ENCODE assay signal across 8 cellular contexts in genomic region chr12:127125607-127126259, GRCh38.
A peak's percentile ranks its signal among the peaks of the same experiment; 100 is the strongest.
DNase-seq lines count a peak whose midpoint lies in the region; ATAC-seq, FAIRE-seq and TF ChIP-seq lines count a peak whose summit lies in the region.

No MANE protein-coding gene starts in this region.

- ATAC-seq in GM18858 (IDR thresholded peaks at IDR 0.05; ENCODE audit: unreplicated experiment): peak; percentile 78

- H3K27ac ChIP-seq in OCI-LY3 (ENCODE audit: low read length) (no peak overlapping the region), MM.1S (ENCODE audit: low read length) (no peak overlapping the region), ascending aorta (no peak overlapping the region)
- H3K27ac ChIP-seq in effector memory CD4-positive, alpha-beta T cell (ENCODE audit: insufficient read depth, low read length, poor library complexity, severe bottlenecking): no peak overlapping the region

- H3K9ac ChIP-seq in OCI-LY3 (ENCODE audit: low read length) (no peak overlapping the region), MM.1S (ENCODE audit: low read length) (no peak overlapping the region)

- H3K9me2 ChIP-seq in MM.1S (replicated peaks; ENCODE audit: insufficient read depth, low read length): no peaks in the 10 kb centered on the region

- no peaks in the 10 kb centered on the region for H3F3A ChIP-seq in MM.1S (ENCODE audit: insufficient read depth, low read length)

- intact Hi-C loops in ascending aorta (cut with DNase I): no loop called here

- H4K20me1 ChIP-seq in OCI-LY3 (ENCODE audit: insufficient read depth, low read length) (no peaks in the 10 kb centered on the region), MM.1S (ENCODE audit: insufficient read depth, low read length) (no peaks in the 10 kb centered on the region)

- H3K36me3 ChIP-seq in OCI-LY3 (replicated peaks; ENCODE audit: low read depth, low read length) (no peaks in the 10 kb centered on the region), MM.1S (replicated peaks; ENCODE audit: insufficient read depth, low read length) (no peaks in the 10 kb centered on the region), ascending aorta (no peaks in the 10 kb centered on the region)
- H3K36me3 ChIP-seq in effector memory CD4-positive, alpha-beta T cell (ENCODE audit: control insufficient read depth, insufficient read depth, low read length): no peaks in the 10 kb centered on the region

- H3K4me1 ChIP-seq in OCI-LY3 (ENCODE audit: low read length): peaks cover 8% of the 10 kb centered on the region
- no peaks in the 10 kb centered on the region for H3K4me1 ChIP-seq in MM.1S (ENCODE audit: low read length)
- H3K4me1 ChIP-seq in ascending aorta: no peaks in the 10 kb centered on the region
- H3K4me1 ChIP-seq in effector memory CD4-positive, alpha-beta T cell (ENCODE audit: control insufficient read depth, insufficient read depth, low read length, poor library complexity, severe bottlenecking): no peaks in the 10 kb centered on the region

- H3K9me3 ChIP-seq in OCI-LY3 (ENCODE audit: insufficient read depth, low read length): no peaks in the 10 kb centered on the region
- no peaks in the 10 kb centered on the region for H3K9me3 ChIP-seq in MM.1S (replicated peaks; ENCODE audit: insufficient read depth, low read length)
- H3K9me3 ChIP-seq in ascending aorta: no peaks in the 10 kb centered on the region
- no peaks in the 10 kb centered on the region for H3K9me3 ChIP-seq in effector memory CD4-positive, alpha-beta T cell (ENCODE audit: control insufficient read depth, low read length)

- DNase-seq in HFF-Myc (ENCODE audit: extremely low read depth, low read depth) (peak; percentile 35), fibroblast of peridontal ligament (ENCODE audit: extremely low read depth) (peak; percentile 62), MM.1S (no peak), D721Med (ENCODE audit: insufficient read length, low spot score) (no peak), ascending aorta (ENCODE audit: low spot score in 2 of 2) (no peak)
- DNase-seq in effector memory CD4-positive, alpha-beta T cell: no peak

- H2AFZ ChIP-seq in OCI-LY3 (ENCODE audit: low read depth, low read length) (no peak overlapping the region), MM.1S (ENCODE audit: low read length) (no peak overlapping the region)

- H3K27me3 ChIP-seq in OCI-LY3 (ENCODE audit: low read depth, low read length): no peaks in the 10 kb centered on the region
- H3K27me3 ChIP-seq in MM.1S (replicated peaks; ENCODE audit: insufficient read depth, low read length): no peaks in the 10 kb centered on the region
- H3K27me3 ChIP-seq in ascending aorta: no peaks in the 10 kb centered on the region
- no peaks in the 10 kb centered on the region for H3K27me3 ChIP-seq in effector memory CD4-positive, alpha-beta T cell (replicated peaks; ENCODE audit: control insufficient read depth, insufficient read depth, low read length, poor library complexity, severe bottlenecking)

- H3K4me2 ChIP-seq in OCI-LY3 (ENCODE audit: low read length) (peak overlapping the region; percentile 7; the same call in 1 of the 2 replicates), MM.1S (ENCODE audit: low read depth, low read length) (no peak overlapping the region)

- FAIRE-seq in D721Med (lab: Jason Lieb, UNC): no peak

- H3K4me3 ChIP-seq in HFF-Myc (replicated peaks; ENCODE audit: low read depth, low read length) (no peak overlapping the region), OCI-LY3 (ENCODE audit: low read length) (no peak overlapping the region), MM.1S (ENCODE audit: low read length) (no peak overlapping the region), ascending aorta (no peak overlapping the region)
- H3K4me3 ChIP-seq in effector memory CD4-positive, alpha-beta T cell (ENCODE audit: insufficient read depth, low read depth, low read length, poor library complexity, severe bottlenecking): no peak overlapping the region

- H3K79me2 ChIP-seq in OCI-LY3 (ENCODE audit: low read length) (no peaks in the 10 kb centered on the region), MM.1S (ENCODE audit: low read length) (no peaks in the 10 kb centered on the region)

- no peak for TF ChIP-seq CTCF in HFF-Myc (IDR thresholded peaks at IDR 0.05; ENCODE audit: low read depth, low read length, missing control alignments)
- no peak for TF ChIP-seq CTCF in OCI-LY3 (IDR thresholded peaks at IDR 0.05; ENCODE audit: low read depth, low read length)
- TF ChIP-seq CTCF in MM.1S (IDR thresholded peaks at IDR 0.05; ENCODE audit: low read length): no peak
- TF ChIP-seq CTCF in D721Med (IDR thresholded peaks at IDR 0.05; ENCODE audit: insufficient read depth, missing control alignments): no peak
- TF ChIP-seq CTCF in ascending aorta (IDR thresholded peaks at IDR 0.05): no peak

Comparison
In these comparisons a context has a peak if more than half of its experiments do, and no peak if none do; other contexts are left out.
1. DNase-seq: peak in HFF-Myc (single experiment) and fibroblast of peridontal ligament (single experiment); none in MM.1S (single experiment), D721Med (single experiment), ascending aorta (0 of 2) and effector memory CD4-positive, alpha-beta T cell (0 of 3).